In the genomic region with DNA sequence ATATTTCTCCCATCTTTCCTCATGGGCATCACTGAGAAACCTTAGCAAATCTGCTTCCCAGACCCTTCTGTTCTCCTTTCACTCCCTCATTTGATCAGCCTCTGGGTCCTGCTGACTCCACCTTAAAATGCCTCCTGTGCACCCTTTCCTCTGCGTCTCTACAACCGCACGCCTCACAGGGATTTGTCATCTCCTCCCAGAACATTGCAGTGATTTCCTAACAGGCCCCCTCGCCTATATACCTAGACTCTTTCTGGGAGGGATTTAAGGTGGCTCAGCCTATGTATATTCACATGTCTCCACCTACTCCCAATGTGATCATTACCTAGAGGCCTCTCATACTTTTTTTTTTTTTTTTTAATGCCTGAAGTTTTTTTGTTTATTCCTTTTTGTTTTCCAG, we compare ENCODE assay signal across 24 cellular contexts.
"Had no signal": no experiment of that assay in that cellular context is flagged by ENCODE, and none has a peak within 500 bp of the region (broad histone marks: within the 10 kb centered on the region; RNA-seq: fewer than 3 reads in every experiment).

No MANE protein-coding gene starts in this region.

- H3K27ac ChIP-seq: SK-N-MC, testis, transverse colon, uterus, VCaP had no signal

- H3K9me3 Mint-ChIP-seq: activated CD4-positive, alpha-beta memory T cell treated with anti-CD3 and anti-CD28 coated beads, Interleukin-2, amount 10 ng/mL, durations not matched to agents 7 days and 5 days; activated T-helper 2 cell treated with anti-CD3 and anti-CD28 coated beads, Interferon-gamma antibody, Interleukin-2, Interleukin-4, amounts not matched to agents 10 μg/mL and 5 μg/mL and 100 μg/mL, durations not matched to agents 14 hours and 24 hours and 36 hours had no signal

- DNase-seq: activated CD4-positive, alpha-beta memory T cell treated with anti-CD3 and anti-CD28 coated beads, Interleukin-2, amount 10 ng/mL, durations not matched to agents 7 days and 5 days; activated CD4-positive, alpha-beta T cell treated with anti-CD3 and anti-CD28 coated beads, Interleukin-2, amount 10 ng/mL, durations not matched to agents 24 days and 14 days; activated T-cell treated with anti-CD3 and anti-CD28 coated beads, Interleukin-2, amount 50 U/mL, for 48 hours; amniotic stem cell; dermis blood vessel endothelial cell; effector CD8-positive, alpha-beta T cell; left cardiac atrium; left ventricle myocardium superior; midbrain; naive thymus-derived CD8-positive, alpha-beta T cell; posterior cingulate gyrus; right cardiac atrium; stimulated activated CD4-positive, alpha-beta T cell treated with anti-CD3 and anti-CD28 coated beads, Interleukin-4, amount 100 ng/mL, for 1 hour; stimulated activated naive CD8-positive, alpha-beta T cell treated with anti-CD3 and anti-CD28 coated beads, Interleukin-15, Interleukin-2, amounts not matched to agents 100 U/mL and 50 U/mL, for 24 hours; testis; transverse colon; uterus had no signal

- H3K27me3 Mint-ChIP-seq: activated CD4-positive, alpha-beta T cell treated with anti-CD3 and anti-CD28 coated beads, Interleukin-2, amount 10 ng/mL, durations not matched to agents 24 days and 14 days; activated naive CD8-positive, alpha-beta T cell; naive thymus-derived CD8-positive, alpha-beta T cell had no signal

- H3K9me3 ChIP-seq: testis, transverse colon, uterus had no signal

- H3K27ac Mint-ChIP-seq: activated CD4-positive, alpha-beta memory T cell treated with anti-CD3 and anti-CD28 coated beads, Interleukin-2, amount 10 ng/mL, durations not matched to agents 7 days and 5 days; activated CD4-positive, alpha-beta T cell treated with anti-CD3 and anti-CD28 coated beads, Interleukin-2, amount 10 ng/mL, durations not matched to agents 24 days and 14 days; activated naive CD8-positive, alpha-beta T cell; activated T-helper 2 cell treated with anti-CD3 and anti-CD28 coated beads, Interferon-gamma antibody, Interleukin-2, Interleukin-4, amounts not matched to agents 10 μg/mL and 5 μg/mL and 100 μg/mL, durations not matched to agents 14 hours and 24 hours and 36 hours had no signal

- H3K4me3 ChIP-seq: SK-N-MC, testis, transverse colon, uterus had no signal

- H3K36me3 ChIP-seq: transverse colon, uterus had no signal

- H3K27me3 ChIP-seq: testis, transverse colon, uterus had no signal

- H3K36me3 Mint-ChIP-seq: naive thymus-derived CD8-positive, alpha-beta T cell had no signal

- ATAC-seq: left cardiac atrium; left ventricle myocardium superior; naive thymus-derived CD8-positive, alpha-beta T cell; right cardiac atrium; stimulated activated naive CD8-positive, alpha-beta T cell treated with anti-CD3 and anti-CD28 coated beads, Interleukin-15, Interleukin-2, amounts not matched to agents 100 U/mL and 50 U/mL, for 24 hours had no signal

- H3K4me1 ChIP-seq: testis, transverse colon, uterus had no signal

- H3K4me3 Mint-ChIP-seq: activated CD4-positive, alpha-beta memory T cell treated with anti-CD3 and anti-CD28 coated beads, Interleukin-2, amount 10 ng/mL, durations not matched to agents 7 days and 5 days; activated CD4-positive, alpha-beta T cell treated with anti-CD3 and anti-CD28 coated beads, Interleukin-2, amount 10 ng/mL, durations not matched to agents 24 days and 14 days; activated naive CD8-positive, alpha-beta T cell; naive thymus-derived CD8-positive, alpha-beta T cell had no signal

- FAIRE-seq: colon, frontal cortex, islet of Langerhans had no signal
